8 cellular contexts compared by ENCODE assay signal in genomic region chr21:34073749-34074282, GRCh38. TPM values are rescaled to one million over a fixed set of nuclear protein-coding genes. Genes with fewer than 3 reads are reported as not detected.
DNase-seq lines count a peak whose midpoint lies in the region; ATAC-seq and TF ChIP-seq lines count a peak whose summit lies in the region.

No MANE protein-coding gene starts in this region.

- H3K4me1 ChIP-seq in left lung, result peaks cover 7 to 53% of the 10 kb centered on the region in 2 donors

- H3K36me3 ChIP-seq in BJ (ENCODE audit: control insufficient read depth, insufficient read depth, low read length), result no peaks in the 10 kb centered on the region
- H3K36me3 ChIP-seq in left lung, result no peaks in the 10 kb centered on the region

- CTCF ChIA-PET in BJ (lab: Yijun Ruan, JAX), result interaction anchor here (0.8 to 1.8 kb wide), 10 partner anchors 9 to 274 kb away, joined by 3 to 12 read pairs (median 4); no protein-coding TSS in a partner anchor

- no peaks in the 10 kb centered on the region for H3K9me3 ChIP-seq in left lung

- H3K4me3 ChIP-seq in BJ (ENCODE audit: low read depth, low read length), result peak overlapping the region; percentile 88
- peak overlapping the region; percentile 53 to 63 for H3K4me3 ChIP-seq in left lung

- ATAC-seq in HG03159 (IDR thresholded peaks at IDR 0.05; ENCODE audit: unreplicated experiment) (peak; percentile 50), left lung (peak; percentile 33)

- peak overlapping the region; percentile 79 to 87 for H3K27ac ChIP-seq in left lung

- no peak for TF ChIP-seq CTCF in BJ (IDR thresholded peaks at IDR 0.05; ENCODE audit: insufficient read depth, low read depth, low read length)
- TF ChIP-seq CTCF in left lung (IDR thresholded peaks at IDR 0.05), result no peak

- POLR2A ChIA-PET in BJ (lab: Charles Lee), result no interaction called here

- intact Hi-C loops in left lung (cut with DNase I), result no loop called here

- H3K27me3 ChIP-seq in BJ (ENCODE audit: control insufficient read depth, insufficient read depth, low read length) (no peaks in the 10 kb centered on the region), left lung (no peaks in the 10 kb centered on the region)

- DNase-seq in BJ (ENCODE audit: low read depth), result no peak
- DNase-seq in GM19238 (ENCODE audit: insufficient read length, low spot score), result peak; percentile 35
- peak; percentile 14 for DNase-seq in T-helper 22 cell (ENCODE audit: low read depth)
- peak; percentile 68 for DNase-seq in cerebellum (ENCODE audit: low spot score)
- peak; percentile 48 to 91 for DNase-seq in left lung
- DNase-seq in stimulated activated CD4-positive, alpha-beta T cell treated with anti-CD3 and anti-CD28 coated beads, TNF-alpha, amount 100 ng/mL, for 1 hour (ENCODE audit: low read depth in 3 of 3, low spot score in 1 of 3), result peak in 2 of 3 donors; percentile 27
- DNase-seq in NCI-H1048 (lab: John Stamatoyannopoulos, UW), result no peak

RNA-seq across cellular contexts. Expression of gene MRPS6, which starts 0.4 kb away (rescaled TPM):
- 13.8 and 17.1 TPM in 2 replicates for polyA plus RNA-seq in BJ (2011; rRNA removed)
- 5.3 and 5.6 TPM in 2 replicates for polyA minus RNA-seq in BJ (2011; rRNA and poly(A)+ RNA removed)
- total RNA-seq in cerebellum, result 21.9 TPM
- total RNA-seq in left lung, result 10 to 100 TPM; 50.5 to 76.0 TPM

RNA-seq across cellular contexts. Expression of gene SLC5A3, which starts 0.4 kb away (rescaled TPM):
- 1.9 and 4.5 TPM in 2 replicates for polyA plus RNA-seq in BJ (2011; rRNA removed)
- polyA minus RNA-seq in BJ (2011; rRNA and poly(A)+ RNA removed), result 10.4 and 11.6 TPM in 2 replicates
- total RNA-seq in cerebellum (67.6 TPM), left lung (10 to 100 TPM; 27.3 to 33.4 TPM)

Comparison
In these comparisons a context has a peak if more than half of its experiments do, and no peak if none do; other contexts are left out.
1. DNase-seq: peak in GM19238 (single experiment), T-helper 22 cell (single experiment), cerebellum (single experiment), left lung (2 of 2) and stimulated activated CD4-positive, alpha-beta T cell treated with anti-CD3 and anti-CD28 coated beads, TNF-alpha, amount 100 ng/mL, for 1 hour (2 of 3); none in BJ (single experiment) and NCI-H1048 (single experiment).